ENCODE assay signal across 1 cellular context in the genomic region with DNA sequence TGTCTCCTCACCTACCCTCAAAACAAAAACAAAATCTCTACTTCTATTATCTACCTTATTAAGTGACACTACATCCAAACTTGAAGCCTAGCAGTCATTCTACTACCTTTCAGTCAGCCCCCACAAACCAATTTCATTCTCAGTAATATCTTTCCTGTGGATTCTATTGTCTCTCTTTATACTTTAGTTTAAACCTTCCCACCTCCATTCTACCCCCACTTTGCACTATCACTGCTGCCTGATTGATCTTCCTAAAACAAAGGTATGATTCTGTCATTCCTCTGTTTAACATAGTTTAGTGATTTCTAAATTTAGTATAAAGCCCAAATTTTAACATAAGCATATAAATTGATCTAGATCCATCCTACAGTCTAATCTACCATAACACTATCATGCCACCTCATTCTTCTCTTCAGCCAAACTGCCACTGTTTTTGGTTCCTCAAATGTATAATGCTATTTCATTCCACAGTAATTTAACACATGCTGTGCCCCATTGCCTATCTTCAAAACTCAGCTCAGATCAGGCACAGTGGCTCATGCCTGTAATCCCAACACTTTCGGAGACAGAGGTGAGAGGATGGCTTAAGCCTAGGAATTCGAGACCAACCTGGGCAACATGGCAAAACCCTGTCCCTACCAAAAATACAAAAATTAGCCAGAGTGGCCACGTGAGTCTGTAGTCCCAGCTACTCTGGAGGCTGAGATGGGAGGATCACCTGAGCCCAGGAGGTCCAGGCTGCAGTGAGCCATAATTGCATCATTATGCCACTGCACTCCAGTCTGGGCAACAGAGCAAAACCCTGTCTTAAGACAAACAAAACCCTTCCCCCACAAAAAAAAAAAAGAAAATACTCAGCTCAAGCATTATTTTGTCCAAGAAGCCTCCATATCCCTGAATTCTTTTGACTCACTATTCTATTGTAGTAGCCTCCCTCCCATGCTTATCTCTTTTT.
TF ChIP-seq lines count a peak whose summit lies in the region.

No MANE protein-coding gene starts in this region.

TF ChIP-seq in HepG2, 621 proteins besides CTCF, POLR2A, EP300 and RAD21 (continued from another document and continues in another):
- TF ChIP-seq RFX1 (IDR thresholded peaks at IDR 0.05), result no peak
- no peak for TF ChIP-seq HNRNPUL1 (IDR thresholded peaks at IDR 0.05; ENCODE audit: low read depth, low read length)
- TF ChIP-seq, protein P1, sequence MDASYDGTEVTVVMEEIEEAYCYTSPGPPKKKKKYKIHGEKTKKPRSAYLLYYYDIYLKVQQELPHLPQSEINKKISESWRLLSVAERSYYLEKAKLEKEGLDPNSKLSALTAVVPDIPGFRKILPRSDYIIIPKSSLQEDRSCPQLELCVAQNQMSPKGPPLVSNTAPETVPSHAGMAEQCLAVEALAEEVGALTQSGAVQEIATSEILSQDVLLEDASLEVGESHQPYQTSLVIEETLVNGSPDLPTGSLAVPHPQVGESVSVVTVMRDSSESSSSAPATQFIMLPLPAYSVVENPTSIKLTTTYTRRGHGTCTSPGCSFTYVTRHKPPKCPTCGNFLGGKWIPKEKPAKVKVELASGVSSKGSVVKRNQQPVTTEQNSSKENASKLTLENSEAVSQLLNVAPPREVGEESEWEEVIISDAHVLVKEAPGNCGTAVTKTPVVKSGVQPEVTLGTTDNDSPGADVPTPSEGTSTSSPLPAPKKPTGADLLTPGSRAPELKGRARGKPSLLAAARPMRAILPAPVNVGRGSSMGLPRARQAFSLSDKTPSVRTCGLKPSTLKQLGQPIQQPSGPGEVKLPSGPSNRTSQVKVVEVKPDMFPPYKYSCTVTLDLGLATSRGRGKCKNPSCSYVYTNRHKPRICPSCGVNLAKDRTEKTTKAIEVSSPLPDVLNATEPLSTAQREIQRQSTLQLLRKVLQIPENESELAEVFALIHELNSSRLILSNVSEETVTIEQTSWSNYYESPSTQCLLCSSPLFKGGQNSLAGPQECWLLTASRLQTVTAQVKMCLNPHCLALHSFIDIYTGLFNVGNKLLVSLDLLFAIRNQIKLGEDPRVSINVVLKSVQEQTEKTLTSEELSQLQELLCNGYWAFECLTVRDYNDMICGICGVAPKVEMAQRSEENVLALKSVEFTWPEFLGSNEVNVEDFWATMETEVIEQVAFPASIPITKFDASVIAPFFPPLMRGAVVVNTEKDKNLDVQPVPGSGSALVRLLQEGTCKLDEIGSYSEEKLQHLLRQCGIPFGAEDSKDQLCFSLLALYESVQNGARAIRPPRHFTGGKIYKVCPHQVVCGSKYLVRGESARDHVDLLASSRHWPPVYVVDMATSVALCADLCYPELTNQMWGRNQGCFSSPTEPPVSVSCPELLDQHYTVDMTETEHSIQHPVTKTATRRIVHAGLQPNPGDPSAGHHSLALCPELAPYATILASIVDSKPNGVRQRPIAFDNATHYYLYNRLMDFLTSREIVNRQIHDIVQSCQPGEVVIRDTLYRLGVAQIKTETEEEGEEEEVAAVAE (CRISPR knock-in tag; IDR thresholded peaks at IDR 0.05; ENCODE audit: borderline replicate concordance), result no peak
- no peak for TF ChIP-seq SAFB2 (CRISPR knock-in tag; IDR thresholded peaks at IDR 0.05; ENCODE audit: borderline replicate concordance, low read depth)
- TF ChIP-seq ZNF329 (CRISPR knock-in tag; IDR thresholded peaks at IDR 0.05; ENCODE audit: low read depth), result no peak
- TF ChIP-seq, protein P2, sequence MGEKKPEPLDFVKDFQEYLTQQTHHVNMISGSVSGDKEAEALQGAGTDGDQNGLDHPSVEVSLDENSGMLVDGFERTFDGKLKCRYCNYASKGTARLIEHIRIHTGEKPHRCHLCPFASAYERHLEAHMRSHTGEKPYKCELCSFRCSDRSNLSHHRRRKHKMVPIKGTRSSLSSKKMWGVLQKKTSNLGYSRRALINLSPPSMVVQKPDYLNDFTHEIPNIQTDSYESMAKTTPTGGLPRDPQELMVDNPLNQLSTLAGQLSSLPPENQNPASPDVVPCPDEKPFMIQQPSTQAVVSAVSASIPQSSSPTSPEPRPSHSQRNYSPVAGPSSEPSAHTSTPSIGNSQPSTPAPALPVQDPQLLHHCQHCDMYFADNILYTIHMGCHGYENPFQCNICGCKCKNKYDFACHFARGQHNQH (CRISPR knock-in tag; IDR thresholded peaks at IDR 0.05), result no peak
- TF ChIP-seq, protein P3, sequence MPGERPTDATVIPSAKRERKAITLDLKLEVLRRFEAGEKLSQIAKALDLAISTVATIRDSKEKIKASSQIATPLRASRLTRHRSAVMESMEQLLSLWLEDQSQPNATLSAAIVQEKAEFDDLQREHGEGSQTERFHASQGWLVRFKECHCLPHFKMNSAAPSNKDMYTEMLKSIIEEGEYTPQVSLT (CRISPR knock-in tag; IDR thresholded peaks at IDR 0.05; ENCODE audit: borderline replicate concordance, low read depth), result no peak
- TF ChIP-seq, protein P4, sequence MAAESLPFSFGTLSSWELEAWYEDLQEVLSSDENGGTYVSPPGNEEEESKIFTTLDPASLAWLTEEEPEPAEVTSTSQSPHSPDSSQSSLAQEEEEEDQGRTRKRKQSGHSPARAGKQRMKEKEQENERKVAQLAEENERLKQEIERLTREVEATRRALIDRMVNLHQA (CRISPR knock-in tag; IDR thresholded peaks at IDR 0.05), result no peak
- TF ChIP-seq, protein P5, sequence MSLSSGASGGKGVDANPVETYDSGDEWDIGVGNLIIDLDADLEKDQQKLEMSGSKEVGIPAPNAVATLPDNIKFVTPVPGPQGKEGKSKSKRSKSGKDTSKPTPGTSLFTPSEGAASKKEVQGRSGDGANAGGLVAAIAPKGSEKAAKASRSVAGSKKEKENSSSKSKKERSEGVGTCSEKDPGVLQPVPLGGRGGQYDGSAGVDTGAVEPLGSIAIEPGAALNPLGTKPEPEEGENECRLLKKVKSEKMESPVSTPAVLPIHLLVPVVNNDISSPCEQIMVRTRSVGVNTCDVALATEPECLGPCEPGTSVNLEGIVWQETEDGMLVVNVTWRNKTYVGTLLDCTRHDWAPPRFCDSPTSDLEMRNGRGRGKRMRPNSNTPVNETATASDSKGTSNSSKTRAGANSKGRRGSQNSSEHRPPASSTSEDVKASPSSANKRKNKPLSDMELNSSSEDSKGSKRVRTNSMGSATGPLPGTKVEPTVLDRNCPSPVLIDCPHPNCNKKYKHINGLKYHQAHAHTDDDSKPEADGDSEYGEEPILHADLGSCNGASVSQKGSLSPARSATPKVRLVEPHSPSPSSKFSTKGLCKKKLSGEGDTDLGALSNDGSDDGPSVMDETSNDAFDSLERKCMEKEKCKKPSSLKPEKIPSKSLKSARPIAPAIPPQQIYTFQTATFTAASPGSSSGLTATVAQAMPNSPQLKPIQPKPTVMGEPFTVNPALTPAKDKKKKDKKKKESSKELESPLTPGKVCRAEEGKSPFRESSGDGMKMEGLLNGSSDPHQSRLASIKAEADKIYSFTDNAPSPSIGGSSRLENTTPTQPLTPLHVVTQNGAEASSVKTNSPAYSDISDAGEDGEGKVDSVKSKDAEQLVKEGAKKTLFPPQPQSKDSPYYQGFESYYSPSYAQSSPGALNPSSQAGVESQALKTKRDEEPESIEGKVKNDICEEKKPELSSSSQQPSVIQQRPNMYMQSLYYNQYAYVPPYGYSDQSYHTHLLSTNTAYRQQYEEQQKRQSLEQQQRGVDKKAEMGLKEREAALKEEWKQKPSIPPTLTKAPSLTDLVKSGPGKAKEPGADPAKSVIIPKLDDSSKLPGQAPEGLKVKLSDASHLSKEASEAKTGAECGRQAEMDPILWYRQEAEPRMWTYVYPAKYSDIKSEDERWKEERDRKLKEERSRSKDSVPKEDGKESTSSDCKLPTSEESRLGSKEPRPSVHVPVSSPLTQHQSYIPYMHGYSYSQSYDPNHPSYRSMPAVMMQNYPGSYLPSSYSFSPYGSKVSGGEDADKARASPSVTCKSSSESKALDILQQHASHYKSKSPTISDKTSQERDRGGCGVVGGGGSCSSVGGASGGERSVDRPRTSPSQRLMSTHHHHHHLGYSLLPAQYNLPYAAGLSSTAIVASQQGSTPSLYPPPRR (CRISPR knock-in tag; IDR thresholded peaks at IDR 0.05; ENCODE audit: borderline replicate concordance), result no peak
- TF ChIP-seq RCOR2 (CRISPR knock-in tag; IDR thresholded peaks at IDR 0.05), result 0 out of 2 replicates have a peak, but pooled peaks have one; percentile 64
- TF ChIP-seq, protein P6, sequence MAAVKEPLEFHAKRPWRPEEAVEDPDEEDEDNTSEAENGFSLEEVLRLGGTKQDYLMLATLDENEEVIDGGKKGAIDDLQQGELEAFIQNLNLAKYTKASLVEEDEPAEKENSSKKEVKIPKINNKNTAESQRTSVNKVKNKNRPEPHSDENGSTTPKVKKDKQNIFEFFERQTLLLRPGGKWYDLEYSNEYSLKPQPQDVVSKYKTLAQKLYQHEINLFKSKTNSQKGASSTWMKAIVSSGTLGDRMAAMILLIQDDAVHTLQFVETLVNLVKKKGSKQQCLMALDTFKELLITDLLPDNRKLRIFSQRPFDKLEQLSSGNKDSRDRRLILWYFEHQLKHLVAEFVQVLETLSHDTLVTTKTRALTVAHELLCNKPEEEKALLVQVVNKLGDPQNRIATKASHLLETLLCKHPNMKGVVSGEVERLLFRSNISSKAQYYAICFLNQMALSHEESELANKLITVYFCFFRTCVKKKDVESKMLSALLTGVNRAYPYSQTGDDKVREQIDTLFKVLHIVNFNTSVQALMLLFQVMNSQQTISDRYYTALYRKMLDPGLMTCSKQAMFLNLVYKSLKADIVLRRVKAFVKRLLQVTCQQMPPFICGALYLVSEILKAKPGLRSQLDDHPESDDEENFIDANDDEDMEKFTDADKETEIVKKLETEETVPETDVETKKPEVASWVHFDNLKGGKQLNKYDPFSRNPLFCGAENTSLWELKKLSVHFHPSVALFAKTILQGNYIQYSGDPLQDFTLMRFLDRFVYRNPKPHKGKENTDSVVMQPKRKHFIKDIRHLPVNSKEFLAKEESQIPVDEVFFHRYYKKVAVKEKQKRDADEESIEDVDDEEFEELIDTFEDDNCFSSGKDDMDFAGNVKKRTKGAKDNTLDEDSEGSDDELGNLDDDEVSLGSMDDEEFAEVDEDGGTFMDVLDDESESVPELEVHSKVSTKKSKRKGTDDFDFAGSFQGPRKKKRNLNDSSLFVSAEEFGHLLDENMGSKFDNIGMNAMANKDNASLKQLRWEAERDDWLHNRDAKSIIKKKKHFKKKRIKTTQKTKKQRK (IDR thresholded peaks at IDR 0.05; ENCODE audit: low read length), result no peak
- TF ChIP-seq ZNF468 (CRISPR knock-in tag; IDR thresholded peaks at IDR 0.05), result no peak
- TF ChIP-seq NKX3-1 (CRISPR knock-in tag; IDR thresholded peaks at IDR 0.05), result no peak
- TF ChIP-seq NCOA2 (CRISPR knock-in tag; IDR thresholded peaks at IDR 0.05), result 0 out of 2 replicates have a peak, but pooled peaks have one; percentile 30
- TF ChIP-seq SMAD1 (CRISPR knock-in tag; IDR thresholded peaks at IDR 0.05; ENCODE audit: borderline replicate concordance, low read depth), result no peak
- no peak for TF ChIP-seq HMGA1 (CRISPR knock-in tag; conservative IDR thresholded peaks at IDR 0.05)
- TF ChIP-seq GABPB1 (CRISPR knock-in tag; IDR thresholded peaks at IDR 0.05), result no peak
- TF ChIP-seq ZNF839 (CRISPR knock-in tag; IDR thresholded peaks at IDR 0.05; ENCODE audit: borderline replicate concordance), result no peak
- TF ChIP-seq ZFP90 (CRISPR knock-in tag; IDR thresholded peaks at IDR 0.05; ENCODE audit: borderline replicate concordance), result no peak
- TF ChIP-seq, protein P7, sequence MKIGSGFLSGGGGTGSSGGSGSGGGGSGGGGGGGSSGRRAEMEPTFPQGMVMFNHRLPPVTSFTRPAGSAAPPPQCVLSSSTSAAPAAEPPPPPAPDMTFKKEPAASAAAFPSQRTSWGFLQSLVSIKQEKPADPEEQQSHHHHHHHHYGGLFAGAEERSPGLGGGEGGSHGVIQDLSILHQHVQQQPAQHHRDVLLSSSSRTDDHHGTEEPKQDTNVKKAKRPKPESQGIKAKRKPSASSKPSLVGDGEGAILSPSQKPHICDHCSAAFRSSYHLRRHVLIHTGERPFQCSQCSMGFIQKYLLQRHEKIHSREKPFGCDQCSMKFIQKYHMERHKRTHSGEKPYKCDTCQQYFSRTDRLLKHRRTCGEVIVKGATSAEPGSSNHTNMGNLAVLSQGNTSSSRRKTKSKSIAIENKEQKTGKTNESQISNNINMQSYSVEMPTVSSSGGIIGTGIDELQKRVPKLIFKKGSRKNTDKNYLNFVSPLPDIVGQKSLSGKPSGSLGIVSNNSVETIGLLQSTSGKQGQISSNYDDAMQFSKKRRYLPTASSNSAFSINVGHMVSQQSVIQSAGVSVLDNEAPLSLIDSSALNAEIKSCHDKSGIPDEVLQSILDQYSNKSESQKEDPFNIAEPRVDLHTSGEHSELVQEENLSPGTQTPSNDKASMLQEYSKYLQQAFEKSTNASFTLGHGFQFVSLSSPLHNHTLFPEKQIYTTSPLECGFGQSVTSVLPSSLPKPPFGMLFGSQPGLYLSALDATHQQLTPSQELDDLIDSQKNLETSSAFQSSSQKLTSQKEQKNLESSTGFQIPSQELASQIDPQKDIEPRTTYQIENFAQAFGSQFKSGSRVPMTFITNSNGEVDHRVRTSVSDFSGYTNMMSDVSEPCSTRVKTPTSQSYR (CRISPR knock-in tag; IDR thresholded peaks at IDR 0.05; ENCODE audit: borderline replicate concordance), result peak; percentile 56; the same call in 1 of the 2 replicates
- no peak for TF ChIP-seq TSC22D2 (CRISPR knock-in tag; IDR thresholded peaks at IDR 0.05; ENCODE audit: borderline replicate concordance)
- TF ChIP-seq, protein P8, sequence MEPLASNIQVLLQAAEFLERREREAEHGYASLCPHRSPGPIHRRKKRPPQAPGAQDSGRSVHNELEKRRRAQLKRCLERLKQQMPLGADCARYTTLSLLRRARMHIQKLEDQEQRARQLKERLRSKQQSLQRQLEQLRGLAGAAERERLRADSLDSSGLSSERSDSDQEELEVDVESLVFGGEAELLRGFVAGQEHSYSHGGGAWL (CRISPR knock-in tag; IDR thresholded peaks at IDR 0.05), result no peak
- 0 out of 2 replicates have a peak, but pooled peaks have one; percentile 39 for TF ChIP-seq ZNF274 (CRISPR knock-in tag; IDR thresholded peaks at IDR 0.05)
- no peak for TF ChIP-seq ZNF124 (CRISPR knock-in tag; IDR thresholded peaks at IDR 0.05)
- no peak for TF ChIP-seq MAFF (IDR thresholded peaks at IDR 0.05; ENCODE audit: low read depth, low read length)
- no peak for TF ChIP-seq SIX4 (CRISPR knock-in tag; IDR thresholded peaks at IDR 0.05)
